Comparison of ENCODE assay signal across 11 cellular contexts in genomic region chr1:26045712-26046312, GRCh38. TPM values are rescaled to one million over a fixed set of nuclear protein-coding genes. Genes with fewer than 3 reads are reported as not detected.
DNase-seq lines count a peak whose midpoint lies in the region; ATAC-seq lines count a peak whose summit lies in the region.
"Had no signal": no experiment of that assay in that cellular context is flagged by ENCODE, and none has a peak within 500 bp of the region (broad histone marks: within the 10 kb centered on the region; RNA-seq: fewer than 3 reads in every experiment).

Gene SLC30A2 (minus strand): TSS chr1:26046118. CDS start chr1:26045896, 222 bp downstream.

- H3K9me3 Mint-ChIP-seq in activated T-cell treated with anti-CD3 and anti-CD28 coated beads, Interleukin-2, amount 50 U/mL, for 72 hours, result no peaks in the 10 kb centered on the region
- H3K9me3 Mint-ChIP-seq: activated B cell treated with CpG ODN at 0.5 μM for 24 hours had no signal

- no peaks in the 10 kb centered on the region for H3K36me3 ChIP-seq in iPS DF 6.9 (ENCODE audit: control insufficient read depth, insufficient read depth, low read length)
- H3K36me3 ChIP-seq: spleen had no signal

- WGBS in iPS DF 6.9 (ENCODE audit: insufficient coverage, insufficient read length), result no CpG with 5 or more reads among the region's 69 CpGs

- H3K36me3 Mint-ChIP-seq in activated T-cell treated with anti-CD3 and anti-CD28 coated beads, Interleukin-2, amount 50 U/mL, for 72 hours (ENCODE audit: insufficient read depth in 2 of 2), result peaks cover 1 to 3% of the 10 kb centered on the region in 2 donors

- peaks cover 63% of the 10 kb centered on the region for H3K27me3 Mint-ChIP-seq in activated T-cell treated with anti-CD3 and anti-CD28 coated beads, Interleukin-2, amount 50 U/mL, for 72 hours (ENCODE audit: low read depth)

- no peaks in the 10 kb centered on the region; the same call in 1 of the 2 replicates for H3K4me1 ChIP-seq in iPS DF 6.9 (ENCODE audit: control insufficient read depth, insufficient read depth, low read length)

- peak in 1 of 2 donors; percentile 15 for ATAC-seq in activated T-cell treated with anti-CD3 and anti-CD28 coated beads, Interleukin-2, amount 50 U/mL, for 72 hours (replicated peaks in 1 of 2)
- ATAC-seq in GM18520 (IDR thresholded peaks at IDR 0.05; ENCODE audit: unreplicated experiment), result no peak

- H3K4me1 Mint-ChIP-seq in activated T-cell treated with anti-CD3 and anti-CD28 coated beads, Interleukin-2, amount 50 U/mL, for 72 hours (ENCODE audit: low read depth), result no peaks in the 10 kb centered on the region
- H3K4me1 Mint-ChIP-seq: activated B cell treated with CpG ODN at 0.5 μM for 24 hours had no signal

- no peaks in the 10 kb centered on the region for H3K9me3 ChIP-seq in iPS DF 6.9 (ENCODE audit: control insufficient read depth, insufficient read depth, low read length)
- H3K9me3 ChIP-seq: spleen had no signal

- DNase-seq in NCI-H510A (lab: John Stamatoyannopoulos, UW) (peak; percentile 49), NCI-H510A treated with DMSO at 0.1 percent for 48 hours (lab: John Stamatoyannopoulos, UW) (no peak), iPS DF 6.9 (ENCODE audit: low read depth, low spot score) (no peak), NCI-H2081 (lab: John Stamatoyannopoulos, UW) (no peak), MV-4-11 (lab: John Stamatoyannopoulos, UW) (no peak)
- DNase-seq in activated T-cell treated with anti-CD3 and anti-CD28 coated beads, Interleukin-2, amount 50 U/mL, for 72 hours, result no peak
- DNase-seq: activated B cell treated with CpG ODN at 0.5 μM for 24 hours, NCI-H82, spleen had no signal

- H3K27ac Mint-ChIP-seq in activated T-cell treated with anti-CD3 and anti-CD28 coated beads, Interleukin-2, amount 50 U/mL, for 72 hours, result no peak within 1 kb of the TSS
- H3K27ac Mint-ChIP-seq: activated B cell treated with CpG ODN at 0.5 μM for 24 hours had no signal

- peak within 1 kb of the TSS; percentile 34 to 56 for H3K4me3 Mint-ChIP-seq in activated T-cell treated with anti-CD3 and anti-CD28 coated beads, Interleukin-2, amount 50 U/mL, for 72 hours
- H3K4me3 Mint-ChIP-seq: activated B cell treated with CpG ODN at 0.5 μM for 24 hours had no signal

- peak within 1 kb of the TSS; percentile 21; the same call in 1 of the 2 replicates for H3K4me3 ChIP-seq in iPS DF 6.9 (ENCODE audit: low read length)
- H3K4me3 ChIP-seq in skin epidermis, result peak within 1 kb of the TSS in 4 of 7 experiments; percentile 1 to 19 (median 10)

- peaks cover 46% of the 10 kb centered on the region for H3K27me3 ChIP-seq in iPS DF 6.9 (ENCODE audit: control insufficient read depth, insufficient read depth, low read length)

- H3K27ac ChIP-seq in iPS DF 6.9 (ENCODE audit: low read length) (no peak within 1 kb of the TSS), skin epidermis (peak within 1 kb of the TSS in 1 of 21 experiments; percentile 5)
- H3K27ac ChIP-seq: spleen had no signal

RNA-seq across cellular contexts. Expression of gene SLC30A2, which starts in this region (rescaled TPM):
- not detected for total RNA-seq in activated T-cell treated with anti-CD3 and anti-CD28 coated beads, Interleukin-2, amount 50 U/mL, for 72 hours
- total RNA-seq: activated B cell treated with CpG ODN at 0.5 μM for 24 hours, spleen had no signal
